In genomic region chr6:141677598-141678211, GRCh38 we compare ENCODE assay signal across 8 cellular contexts.
DNase-seq lines count a peak whose midpoint lies in the region; ATAC-seq, FAIRE-seq and TF ChIP-seq lines count a peak whose summit lies in the region.

No MANE protein-coding gene starts in this region.

- TF ChIP-seq CTCF in NB4 (IDR thresholded peaks at IDR 0.05; ENCODE audit: low read depth, low read length) (peak; percentile 73), astrocyte of the cerebellum (IDR thresholded peaks at IDR 0.05; ENCODE audit: low read depth, low read length, missing control alignments) (peak; percentile 69)

- H3K4me3 ChIP-seq in NB4 (ENCODE audit: low read depth, low read length) (no peak overlapping the region), astrocyte of the cerebellum (ENCODE audit: low read depth, low read length) (no peak overlapping the region)

- TF ChIP-seq POLR2A in NB4 (IDR thresholded peaks at IDR 0.05; ENCODE audit: extremely low read depth, insufficient read length) (no peak), H54 (IDR thresholded peaks at IDR 0.05; ENCODE audit: low read depth, low read length) (no peak)

- no peak for FAIRE-seq in H54 (lab: Jason Lieb, UNC)

- DNase-seq in DMS114 treated with DMSO at 0.1 percent for 48 hours (lab: John Stamatoyannopoulos, UW; ENCODE audit: unreplicated experiment) (peak; percentile 29), NB4 (ENCODE audit: low read depth) (peak; percentile 53), astrocyte of the cerebellum (ENCODE audit: low read depth) (no peak), medulla oblongata (ENCODE audit: extremely low spot score) (peak; percentile 13), activated T-cell treated with anti-CD3 and anti-CD28 coated beads for 4 hours (no peak), H54 (ENCODE audit: insufficient read length, low spot score) (no peak)
- no peak for DNase-seq in activated naive CD4-positive, alpha-beta T cell (lab: John Stamatoyannopoulos, UW)

- ATAC-seq in GM21576 (IDR thresholded peaks at IDR 0.05; ENCODE audit: unreplicated experiment), result peak; percentile 58

- in situ Hi-C loops in astrocyte of the cerebellum (cut with HindIII; ENCODE audit: low sequenced_read_pairs), result loop anchor here (25.0 kb wide), 1 partner anchor 435 kb away; no protein-coding TSS in a partner anchor

Comparison
In these comparisons a context has a peak if more than half of its experiments do, and no peak if none do; other contexts are left out.
1. DNase-seq: peak in DMS114 treated with DMSO at 0.1 percent for 48 hours (single experiment), NB4 (single experiment) and medulla oblongata (single experiment); none in astrocyte of the cerebellum (single experiment), activated naive CD4-positive, alpha-beta T cell (0 of 4), activated T-cell treated with anti-CD3 and anti-CD28 coated beads for 4 hours (single experiment) and H54 (single experiment).